In genomic region chr10:123007558-123008378, GRCh38 we compare ENCODE assay signal across 8 cellular contexts. TPM values are rescaled to one million over a fixed set of nuclear protein-coding genes. Genes with fewer than 3 reads are reported as not detected.
DNase-seq lines count a peak whose midpoint lies in the region; ATAC-seq, FAIRE-seq and TF ChIP-seq lines count a peak whose summit lies in the region.

No MANE protein-coding gene starts in this region.

- ATAC-seq in GM21619 (IDR thresholded peaks at IDR 0.05; ENCODE audit: unreplicated experiment), result peak; percentile 34
- no peak for ATAC-seq in HG02763 (IDR thresholded peaks at IDR 0.05; ENCODE audit: unreplicated experiment)

- intact Hi-C loops in kidney (cut with DNase I), result no loop called here

- peak overlapping the region; percentile 71 to 92 for H3K9ac ChIP-seq in kidney (ENCODE audit: low read length in 2 of 2)

- DNase-seq in DMS53 treated with DMSO at 0.1 percent for 48 hours (lab: John Stamatoyannopoulos, UW; ENCODE audit: unreplicated experiment), result peak; percentile 46
- peak; percentile 76 to 87 for DNase-seq in Kasumi-1 (lab: John Stamatoyannopoulos, UW)
- DNase-seq in T-helper 9 cell, result peak; percentile 27
- DNase-seq in cardiac fibroblast (ENCODE audit: low read depth in 2 of 2), result peak; percentile 45 to 64
- no peak for DNase-seq in kidney
- peak; percentile 10 to 34 (median 26) for DNase-seq in stimulated activated CD4-positive, alpha-beta T cell treated with anti-CD3 and anti-CD28 coated beads, Interleukin-1b, Interleukin-23, amount 100 ng/mL, for 24 hours (ENCODE audit: low read depth in 4 of 4, low spot score in 1 of 4)

- no peaks in the 10 kb centered on the region for H3K36me3 ChIP-seq in kidney (ENCODE audit: control insufficient read depth in 1 of 2, insufficient read depth in 2 of 2, low read length in 2 of 2)

- H3K27ac ChIP-seq in kidney (ENCODE audit: low read depth in 2 of 2, low read length in 2 of 2), result peak overlapping the region; percentile 83 to 91

- TF ChIP-seq CTCF in cardiac fibroblast (IDR thresholded peaks at IDR 0.05; ENCODE audit: low read depth, low read length) (no peak), kidney (IDR thresholded peaks at IDR 0.05; ENCODE audit: borderline replicate concordance, extremely low read depth, insufficient read depth) (no peak)

- FAIRE-seq in kidney (lab: Jason Lieb, UNC), result no peak

- peaks cover 0 to 8% of the 10 kb centered on the region in 2 donors for H3K4me1 ChIP-seq in kidney (ENCODE audit: control insufficient read depth in 1 of 2, insufficient read depth in 1 of 2, low read depth in 1 of 2, low read length in 2 of 2)

- no peaks in the 10 kb centered on the region for H3K9me3 ChIP-seq in kidney (ENCODE audit: control insufficient read depth in 1 of 2, low read length in 2 of 2)

- H3K4me3 ChIP-seq in cardiac fibroblast (replicated peaks in 1 of 2; ENCODE audit: low read depth in 2 of 2, low read length in 2 of 2), result peak overlapping the region; percentile 96 to 99
- peak overlapping the region; percentile 88 to 93 for H3K4me3 ChIP-seq in kidney (ENCODE audit: low read length in 2 of 2)

RNA-seq across cellular contexts. Expression of gene IKZF5, which starts 0.8 kb away (rescaled TPM):
- total RNA-seq in kidney, result 17.1 TPM
- 7.3 TPM for polyA plus RNA-seq in kidney (ENCODE audit: insufficient read depth, low read depth, low replicate concordance)

RNA-seq across cellular contexts. Expression of gene ACADSB, which starts 1.0 kb away (rescaled TPM):
- 26.6 TPM for total RNA-seq in kidney
- polyA plus RNA-seq in kidney (ENCODE audit: insufficient read depth, low read depth, low replicate concordance), result 48.5 TPM

RNA-seq across cellular contexts. Expression of gene PSTK, which starts 27.6 kb away (rescaled TPM):
- 4.3 TPM for total RNA-seq in kidney
- 4.7 TPM for polyA plus RNA-seq in kidney (ENCODE audit: insufficient read depth, low read depth, low replicate concordance)

RNA-seq across cellular contexts. Expression of gene C10orf88, which starts 53.7 kb away (rescaled TPM):
- total RNA-seq in kidney, result 7.6 TPM
- polyA plus RNA-seq in kidney (ENCODE audit: insufficient read depth, low read depth, low replicate concordance), result 4.3 TPM
